In genomic region chr17:65762973-65763372, GRCh38 we compare ENCODE assay signal across 28 cellular contexts.
"Had no signal": no experiment of that assay in that cellular context is flagged by ENCODE, and none has a peak within 500 bp of the region (broad histone marks: within the 10 kb centered on the region; RNA-seq: fewer than 3 reads in every experiment).

No MANE protein-coding gene starts in this region.

- H3K27me3 ChIP-seq: stomach, suprapubic skin, testis, thyroid gland, tibial artery, tibial nerve, transverse colon, upper lobe of left lung, upper lobe of right lung, uterus, vagina had no signal

- H3K4me3 Mint-ChIP-seq: stimulated activated effector memory CD8-positive, alpha-beta T cell treated with anti-CD3 and anti-CD28 coated beads, Interleukin-12 subunit alpha, Interleukin-12 subunit beta, amount 100 ng/mL, for 72 hours; stimulated activated naive B cell treated with anti-CD40 and anti-IgM and Interleukin-4, amounts not matched to agents 10 μg/mL and 1 μg/mL and 100 μg/mL, for 72 hours; stimulated activated naive CD8-positive, alpha-beta T cell treated with anti-CD3 and anti-CD28 coated beads, Interleukin-15, amount 100 ng/mL, for 72 hours; stimulated activated naive CD8-positive, alpha-beta T cell treated with anti-CD3 and anti-CD28 coated beads, Interleukin-15, Interleukin-2, amounts not matched to agents 100 ng/mL and 50 ng/mL, for 24 hours; type B pancreatic cell had no signal

- H3K27me3 Mint-ChIP-seq: stimulated activated naive CD8-positive, alpha-beta T cell treated with anti-CD3 and anti-CD28 coated beads, Interleukin-15, Interleukin-2, amounts not matched to agents 100 ng/mL and 50 ng/mL, for 24 hours; type B pancreatic cell had no signal

- H3K27ac ChIP-seq: stomach, suprapubic skin, testis, thoracic aorta, thyroid gland, tibial artery, tibial nerve, transverse colon, upper lobe of left lung, upper lobe of right lung, uterus, vagina had no signal

- H3K36me3 ChIP-seq: stomach, suprapubic skin, thoracic aorta, thyroid gland, tibial artery, tibial nerve, transverse colon, upper lobe of left lung, upper lobe of right lung, uterus, vagina had no signal

- H3K27ac Mint-ChIP-seq: stimulated activated effector memory CD8-positive, alpha-beta T cell treated with anti-CD3 and anti-CD28 coated beads, Interleukin-12 subunit alpha, Interleukin-12 subunit beta, amount 100 ng/mL, for 72 hours; stimulated activated naive B cell treated with anti-CD40 and anti-IgM and Interleukin-4, amounts not matched to agents 10 μg/mL and 1 μg/mL and 100 μg/mL, for 72 hours; stimulated activated naive CD8-positive, alpha-beta T cell treated with anti-CD3 and anti-CD28 coated beads, Interleukin-15, amount 100 ng/mL, for 72 hours; stimulated activated naive CD8-positive, alpha-beta T cell treated with anti-CD3 and anti-CD28 coated beads, Interleukin-15, Interleukin-2, amounts not matched to agents 100 ng/mL and 50 ng/mL, for 24 hours; type B pancreatic cell had no signal

- H3K4me3 ChIP-seq: stomach, suprapubic skin, testis, thoracic aorta, thyroid gland, tibial artery, tibial nerve, transverse colon, upper lobe of left lung, upper lobe of right lung, uterus, vagina had no signal

- DNase-seq: stimulated activated CD4-positive, alpha-beta T cell treated with anti-CD3 and anti-CD28 coated beads, Interleukin-2, amount 100 ng/mL, for 48 hours; stimulated activated CD4-positive, alpha-beta T cell treated with anti-CD3 and anti-CD28 coated beads, Interleukin-4, amount 100 ng/mL, for 1 hour; stimulated activated CD4-positive, alpha-beta T cell treated with anti-CD3 and anti-CD28 coated beads, Interleukin-4, amount 100 ng/mL, for 24 hours; stimulated activated CD4-positive, alpha-beta T cell treated with anti-CD3 and anti-CD28 coated beads, Interleukin-4, amount 100 ng/mL, for 4 hours; stimulated activated CD8-positive, alpha-beta memory T cell treated with anti-CD3 and anti-CD28 coated beads, Interleukin-4, amount 100 ng/mL, for 48 hours; stimulated activated naive B cell treated with anti-CD40 and anti-IgM and Interleukin-4, amounts not matched to agents 10 μg/mL and 1 μg/mL and 100 μg/mL, for 72 hours; stimulated activated naive CD4-positive, alpha-beta T cell; stimulated activated naive CD4-positive, alpha-beta T cell treated with Interleukin-2 at 50 U/mL for 16 hours; stimulated activated naive CD8-positive, alpha-beta T cell treated with anti-CD3 and anti-CD28 coated beads, Interleukin-15, amount 100 ng/mL, for 72 hours; stimulated activated naive CD8-positive, alpha-beta T cell treated with anti-CD3 and anti-CD28 coated beads, Interleukin-15, Interleukin-2, amounts not matched to agents 100 U/mL and 50 U/mL, for 24 hours; stomach; substantia nigra; testis; thyroid gland; tibial artery; transverse colon; trophoblast cell; upper lobe of left lung; upper lobe of right lung; uterus had no signal

- ATAC-seq: stimulated activated effector memory CD8-positive, alpha-beta T cell treated with anti-CD3 and anti-CD28 coated beads, Interleukin-12 subunit alpha, Interleukin-12 subunit beta, amount 100 ng/mL, for 72 hours; stimulated activated naive B cell treated with anti-CD40 and anti-IgM and Interleukin-4, amounts not matched to agents 10 μg/mL and 1 μg/mL and 100 μg/mL, for 72 hours; stimulated activated naive CD8-positive, alpha-beta T cell treated with anti-CD3 and anti-CD28 coated beads, Interleukin-15, amount 100 ng/mL, for 72 hours; stimulated activated naive CD8-positive, alpha-beta T cell treated with anti-CD3 and anti-CD28 coated beads, Interleukin-15, Interleukin-2, amounts not matched to agents 100 U/mL and 50 U/mL, for 24 hours; upper lobe of right lung had no signal

- H3K4me1 Mint-ChIP-seq: stimulated activated effector memory CD8-positive, alpha-beta T cell treated with anti-CD3 and anti-CD28 coated beads, Interleukin-12 subunit alpha, Interleukin-12 subunit beta, amount 100 ng/mL, for 72 hours; stimulated activated naive B cell treated with anti-CD40 and anti-IgM and Interleukin-4, amounts not matched to agents 10 μg/mL and 1 μg/mL and 100 μg/mL, for 72 hours; stimulated activated naive CD8-positive, alpha-beta T cell treated with anti-CD3 and anti-CD28 coated beads, Interleukin-15, amount 100 ng/mL, for 72 hours had no signal

- FAIRE-seq: urothelium cell line had no signal

- H3K36me3 Mint-ChIP-seq: stimulated activated effector memory CD8-positive, alpha-beta T cell treated with anti-CD3 and anti-CD28 coated beads, Interleukin-12 subunit alpha, Interleukin-12 subunit beta, amount 100 ng/mL, for 72 hours; type B pancreatic cell had no signal

- H3K4me1 ChIP-seq: stomach, suprapubic skin, testis, thyroid gland, tibial artery, transverse colon, upper lobe of left lung, upper lobe of right lung, uterus, vagina had no signal

- H3K9me3 ChIP-seq: stomach, suprapubic skin, testis, thoracic aorta, thyroid gland, tibial artery, tibial nerve, transverse colon, upper lobe of left lung, upper lobe of right lung, uterus, vagina had no signal

- H3K9me3 Mint-ChIP-seq: stimulated activated effector memory CD8-positive, alpha-beta T cell treated with anti-CD3 and anti-CD28 coated beads, Interleukin-12 subunit alpha, Interleukin-12 subunit beta, amount 100 ng/mL, for 72 hours; stimulated activated naive CD8-positive, alpha-beta T cell treated with anti-CD3 and anti-CD28 coated beads, Interleukin-15, amount 100 ng/mL, for 72 hours; stimulated activated naive CD8-positive, alpha-beta T cell treated with anti-CD3 and anti-CD28 coated beads, Interleukin-15, Interleukin-2, amounts not matched to agents 100 ng/mL and 50 ng/mL, for 24 hours; type B pancreatic cell had no signal
